8 cellular contexts compared by ENCODE assay signal in the genomic region with DNA sequence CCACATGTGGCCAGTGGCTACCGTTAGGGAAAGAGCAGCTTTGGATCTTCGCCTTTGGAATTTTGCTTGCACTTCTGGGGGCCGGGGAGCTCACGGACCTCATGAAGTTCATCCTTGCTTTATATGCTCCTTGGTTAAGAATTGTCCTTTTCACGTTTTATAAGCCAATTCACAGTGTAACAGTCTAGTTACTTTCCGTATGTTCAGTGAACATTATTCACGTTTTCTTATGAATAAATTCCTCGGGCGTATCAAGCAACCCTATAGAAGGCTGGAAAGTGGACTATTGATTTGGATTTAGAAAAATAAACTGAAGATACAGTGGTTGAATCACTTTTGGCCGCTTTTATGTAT. TPM values are rescaled to one million over a fixed set of nuclear protein-coding genes. Genes with fewer than 3 reads are reported as not detected.
DNase-seq lines count a peak whose midpoint lies in the region; ATAC-seq and TF ChIP-seq lines count a peak whose summit lies in the region.

No MANE protein-coding gene starts in this region.

- H3K4me3 ChIP-seq in MM.1S (ENCODE audit: low read length) (peak overlapping the region; percentile 53), ectodermal cell (ENCODE audit: insufficient read depth, low read depth, low read length) (peak overlapping the region; percentile 87), neural progenitor cell (peak overlapping the region; percentile 96)

- no peaks in the 10 kb centered on the region for H4K20me1 ChIP-seq in MM.1S (ENCODE audit: insufficient read depth, low read length)
- peaks cover 12% of the 10 kb centered on the region for H4K20me1 ChIP-seq in neural progenitor cell (ENCODE audit: low read depth)

- no peaks in the 10 kb centered on the region for H3K36me3 Mint-ChIP-seq in CD4-positive, alpha-beta T cell (ENCODE audit: low read depth)
- peaks cover 6% of the 10 kb centered on the region for H3K36me3 Mint-ChIP-seq in neural progenitor cell

- H3K4me1 ChIP-seq in MM.1S (ENCODE audit: low read length) = peaks cover 4% of the 10 kb centered on the region; the same call in 1 of the 2 replicates
- H3K4me1 ChIP-seq in ectodermal cell (ENCODE audit: control insufficient read depth, insufficient read depth, low read length) = peaks cover 9% of the 10 kb centered on the region
- H3K4me1 ChIP-seq in neural progenitor cell = peaks cover 21% of the 10 kb centered on the region

- H3K36me3 ChIP-seq in MM.1S (replicated peaks; ENCODE audit: insufficient read depth, low read length) (no peaks in the 10 kb centered on the region), ectodermal cell (ENCODE audit: control insufficient read depth, insufficient read depth, low read length) (peaks cover under 1% of the 10 kb centered on the region), neural progenitor cell (no peaks in the 10 kb centered on the region)

- no peak for TF ChIP-seq CTCF in CD4-positive, alpha-beta T cell (IDR thresholded peaks at IDR 0.05)
- no peak for TF ChIP-seq CTCF in MM.1S (IDR thresholded peaks at IDR 0.05; ENCODE audit: low read length)
- TF ChIP-seq CTCF in neural progenitor cell (IDR thresholded peaks at IDR 0.05) = no peak

- peaks cover 35% of the 10 kb centered on the region for H3K27me3 Mint-ChIP-seq in CD4-positive, alpha-beta T cell
- peaks cover 3% of the 10 kb centered on the region for H3K27me3 Mint-ChIP-seq in neural progenitor cell (ENCODE audit: insufficient read depth, low read depth)

- no peak for ATAC-seq in CD4-positive, alpha-beta T cell (ENCODE audit: poor library complexity)
- no peak for ATAC-seq in HG03565 (IDR thresholded peaks at IDR 0.05; ENCODE audit: unreplicated experiment)

- POLR2A ChIA-PET in CD4-positive, alpha-beta T cell (lab: Charles Lee) = no interaction called here

- peak overlapping the region; percentile 89 for H3K4me3 Mint-ChIP-seq in CD4-positive, alpha-beta T cell
- H3K4me3 Mint-ChIP-seq in neural progenitor cell = peak overlapping the region; percentile 93

- H3K4me1 Mint-ChIP-seq in CD4-positive, alpha-beta T cell (ENCODE audit: low read depth) = peaks cover 41% of the 10 kb centered on the region
- H3K4me1 Mint-ChIP-seq in neural progenitor cell = peaks cover 30% of the 10 kb centered on the region

- H2AFZ ChIP-seq in MM.1S (ENCODE audit: low read length) = peak overlapping the region; percentile 48
- H2AFZ ChIP-seq in neural progenitor cell (replicated peaks) = peak overlapping the region; percentile 40

- H3K9me2 ChIP-seq in MM.1S (replicated peaks; ENCODE audit: insufficient read depth, low read length) = no peaks in the 10 kb centered on the region

- no peak for DNase-seq in CD4-positive, alpha-beta T cell
- DNase-seq in MM.1S = no peak
- DNase-seq in neural progenitor cell (ENCODE audit: low spot score) = no peak
- DNase-seq in amygdala (lab: John Stamatoyannopoulos, UW) = no peak
- no peak for DNase-seq in AG08395 (ENCODE audit: low spot score)
- no peak for DNase-seq in substantia nigra (lab: John Stamatoyannopoulos, UW)

- CTCF ChIA-PET in CD4-positive, alpha-beta T cell (lab: Charles Lee) = interaction anchor here (2.1 kb wide), 1 partner anchor 44 kb away, joined by 7 read pairs; no protein-coding TSS in a partner anchor

- peaks cover 16% of the 10 kb centered on the region for H3K27me3 ChIP-seq in CD4-positive, alpha-beta T cell (ENCODE audit: control insufficient read depth, insufficient read depth, low read length)
- no peaks in the 10 kb centered on the region for H3K27me3 ChIP-seq in MM.1S (replicated peaks; ENCODE audit: insufficient read depth, low read length)
- peaks cover 5% of the 10 kb centered on the region for H3K27me3 ChIP-seq in ectodermal cell (ENCODE audit: control insufficient read depth, insufficient read depth, low read length, poor library complexity, severe bottlenecking)
- peaks cover 12% of the 10 kb centered on the region for H3K27me3 ChIP-seq in neural progenitor cell

- WGBS in ectodermal cell, 2 experiments = 66 to 74% methylated on average over 10 of the region's 10 CpGs

- H3K9me3 ChIP-seq in CD4-positive, alpha-beta T cell (ENCODE audit: control insufficient read depth, low read length) = no peaks in the 10 kb centered on the region
- H3K9me3 ChIP-seq in MM.1S (replicated peaks; ENCODE audit: insufficient read depth, low read length) (no peaks in the 10 kb centered on the region), ectodermal cell (ENCODE audit: control insufficient read depth, low read length) (no peaks in the 10 kb centered on the region), neural progenitor cell (ENCODE audit: low read depth) (no peaks in the 10 kb centered on the region)

- H3K9ac ChIP-seq in MM.1S (ENCODE audit: low read length) (peak overlapping the region; percentile 3; the same call in 1 of the 2 replicates), neural progenitor cell (no peak overlapping the region)

- H3K4me2 ChIP-seq in MM.1S (ENCODE audit: low read depth, low read length) (peak overlapping the region; percentile 81), neural progenitor cell (peak overlapping the region; percentile 97)

- 0 out of 2 replicates have a peak, but pooled peaks cover 8% of the 10 kb centered on the region for H3K79me2 ChIP-seq in MM.1S (ENCODE audit: low read length)
- H3K79me2 ChIP-seq in neural progenitor cell (ENCODE audit: low read depth) = peaks cover 37% of the 10 kb centered on the region

- H3K27ac Mint-ChIP-seq in CD4-positive, alpha-beta T cell = peak overlapping the region; percentile 74
- peak overlapping the region; percentile 42 for H3K27ac Mint-ChIP-seq in neural progenitor cell

- peaks cover 5% of the 10 kb centered on the region for H3F3A ChIP-seq in MM.1S (ENCODE audit: insufficient read depth, low read length)
- peaks cover 15% of the 10 kb centered on the region for H3F3A ChIP-seq in neural progenitor cell (ENCODE audit: low read depth)

- intact Hi-C loops in CD4-positive, alpha-beta T cell (cut with DNase I, micrococcal nuclease) = loop anchor here in 1 of 2 experiments (5.0 kb wide), 1 partner anchor 244 kb away; a partner anchor contains a TSS

- no peak overlapping the region for H3K27ac ChIP-seq in CD4-positive, alpha-beta T cell (ENCODE audit: low read depth, low read length)
- H3K27ac ChIP-seq in MM.1S (ENCODE audit: low read length) = peak overlapping the region; percentile 9; the same call in 1 of the 2 replicates
- no peak overlapping the region for H3K27ac ChIP-seq in ectodermal cell (ENCODE audit: insufficient read depth, low read depth, low read length, poor library complexity, severe bottlenecking)
- H3K27ac ChIP-seq in neural progenitor cell = no peak overlapping the region
- no peak overlapping the region for H3K27ac ChIP-seq in substantia nigra (ENCODE audit: low read depth, low read length, poor library complexity, severe bottlenecking)

- H3K9me3 Mint-ChIP-seq in CD4-positive, alpha-beta T cell = no peaks in the 10 kb centered on the region
- no peaks in the 10 kb centered on the region for H3K9me3 Mint-ChIP-seq in neural progenitor cell

RNA-seq across cellular contexts. Expression of a gene that starts 0.7 kb away (rescaled TPM):
- 10 to 100 TPM; 23.0 to 23.1 TPM for total RNA-seq in CD4-positive, alpha-beta T cell
- polyA plus RNA-seq in ectodermal cell (2013, experiment 1 of 4) = 45.2 TPM
- 39.6 TPM for polyA plus RNA-seq in ectodermal cell (2013, experiment 2 of 4)
- 29.0 TPM for polyA plus RNA-seq in ectodermal cell (2013, experiment 3 of 4)
- 37.0 TPM for polyA plus RNA-seq in ectodermal cell (2013, experiment 4 of 4)
- total RNA-seq in neural progenitor cell (ENCODE audit: low replicate concordance) = 48.6 and 68.4 TPM in 2 replicates
